ENCODE assay signal across 30 cellular contexts in the genomic region with DNA sequence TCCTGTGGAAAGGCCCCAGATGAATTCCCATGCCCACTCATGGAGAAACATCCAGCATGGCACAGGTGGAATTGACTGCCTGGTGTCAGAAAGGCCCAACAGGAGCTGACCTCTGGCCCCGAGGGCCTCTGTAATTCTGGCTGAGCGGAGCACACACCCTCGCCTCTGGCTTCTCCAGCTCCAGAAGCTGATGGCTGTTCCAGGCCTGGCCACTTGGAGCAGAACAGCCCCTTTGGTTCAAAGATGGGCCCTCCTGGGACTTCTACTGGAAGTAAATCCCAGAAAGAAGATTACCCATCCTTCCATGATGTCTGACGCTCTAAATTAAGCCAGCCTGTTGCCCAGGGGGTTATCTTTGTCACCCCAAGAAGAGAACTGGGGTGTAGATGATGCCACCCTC.
"Had no signal": no experiment of that assay in that cellular context is flagged by ENCODE, and none has a peak within 500 bp of the region (broad histone marks: within the 10 kb centered on the region; RNA-seq: fewer than 3 reads in every experiment).

No MANE protein-coding gene starts in this region.

- H3K79me2 ChIP-seq: hepatocyte had no signal

- H3K27me3 ChIP-seq: breast epithelium, hepatocyte, transverse colon, uterus had no signal

- H3K27me3 Mint-ChIP-seq: activated B cell treated with CpG ODN at 0.5 μM for 24 hours; activated CD4-positive, alpha-beta T cell treated with anti-CD3 and anti-CD28 coated beads for 36 hours; memory B cell; stimulated activated memory B cell treated with anti-CD40 and anti-IgM and Interleukin-4, amounts not matched to agents 10 μg/mL and 1 μg/mL and 100 μg/mL, for 72 hours had no signal

- FAIRE-seq: astrocyte, colon, endothelial cell of umbilical vein, islet of Langerhans, small intestine had no signal

- H2AFZ ChIP-seq: hepatocyte had no signal

- ATAC-seq: activated CD4-positive, alpha-beta T cell treated with anti-CD3 and anti-CD28 coated beads for 36 hours; activated T-cell treated with anti-CD3 and anti-CD28 coated beads, Interleukin-2, amount 50 U/mL, for 4 hours; esophagus mucosa; left cardiac atrium; mucosa of descending colon; sciatic nerve; stimulated activated memory B cell treated with anti-CD40 and anti-IgM and Interleukin-4, amounts not matched to agents 10 μg/mL and 1 μg/mL and 100 μg/mL, for 72 hours had no signal

- H3K4me2 ChIP-seq: hepatocyte had no signal

- H3K36me3 Mint-ChIP-seq: activated naive CD8-positive, alpha-beta T cell; memory B cell; stimulated activated memory B cell treated with anti-CD40 and anti-IgM and Interleukin-4, amounts not matched to agents 10 μg/mL and 1 μg/mL and 100 μg/mL, for 72 hours had no signal

- H3K27ac Mint-ChIP-seq: activated B cell treated with CpG ODN at 0.5 μM for 24 hours; activated CD4-positive, alpha-beta T cell treated with anti-CD3 and anti-CD28 coated beads for 36 hours; activated naive CD8-positive, alpha-beta T cell; activated T-helper 2 cell treated with anti-CD3 and anti-CD28 coated beads, Interferon-gamma antibody, Interleukin-2, Interleukin-4, amounts not matched to agents 10 μg/mL and 5 μg/mL and 100 μg/mL, durations not matched to agents 14 hours and 24 hours and 36 hours; memory B cell; nephron progenitor cell; stimulated activated memory B cell treated with anti-CD40 and anti-IgM and Interleukin-4, amounts not matched to agents 10 μg/mL and 1 μg/mL and 100 μg/mL, for 72 hours had no signal

- H3K4me1 ChIP-seq: breast epithelium, transverse colon, uterus had no signal

- H3K36me3 ChIP-seq: breast epithelium, transverse colon, uterus had no signal

- H3K4me3 ChIP-seq: breast epithelium, hepatocyte, mucosa of descending colon, transverse colon, uterus had no signal

- H3K27ac ChIP-seq: breast epithelium, hepatocyte, transverse colon, uterus had no signal

- DNase-seq: activated B cell treated with CpG ODN at 0.5 μM for 24 hours; activated CD4-positive, alpha-beta T cell treated with anti-CD3 and anti-CD28 coated beads for 36 hours; activated CD4-positive, alpha-beta T cell treated with anti-CD3 and anti-CD28 coated beads, Interleukin-2, amount 50 U/mL, for 4 hours; activated CD8-positive, alpha-beta memory T cell treated with anti-CD3 and anti-CD28 coated beads, Interleukin-2, amount 50 U/mL, for 48 hours; activated naive CD4-positive, alpha-beta T cell; activated T-cell treated with anti-CD3 and anti-CD28 coated beads, Interleukin-2, amount 50 U/mL, for 4 hours; effector memory CD4-positive, alpha-beta T cell; foreskin melanocyte; left cardiac atrium; mucosa of descending colon; nephron progenitor cell; occipital lobe; small intestine; stimulated activated CD4-positive, alpha-beta T cell treated with anti-CD3 and anti-CD28 coated beads, Interleukin-2, amount 100 ng/mL, for 24 hours; T1000; transverse colon; uterus had no signal

- H3K4me1 Mint-ChIP-seq: activated B cell treated with CpG ODN at 0.5 μM for 24 hours; activated CD4-positive, alpha-beta T cell treated with anti-CD3 and anti-CD28 coated beads for 36 hours; central memory CD8-positive, alpha-beta T cell; memory B cell; nephron progenitor cell; stimulated activated memory B cell treated with anti-CD40 and anti-IgM and Interleukin-4, amounts not matched to agents 10 μg/mL and 1 μg/mL and 100 μg/mL, for 72 hours had no signal

- H3K4me3 Mint-ChIP-seq: activated B cell treated with CpG ODN at 0.5 μM for 24 hours; activated CD4-positive, alpha-beta T cell treated with anti-CD3 and anti-CD28 coated beads for 36 hours; activated naive CD8-positive, alpha-beta T cell; activated T-cell treated with anti-CD3 and anti-CD28 coated beads, Interleukin-2, amount 50 U/mL, for 4 hours; central memory CD8-positive, alpha-beta T cell; memory B cell; nephron progenitor cell; stimulated activated memory B cell treated with anti-CD40 and anti-IgM and Interleukin-4, amounts not matched to agents 10 μg/mL and 1 μg/mL and 100 μg/mL, for 72 hours had no signal
